Comparison of ENCODE assay signal across 20 cellular contexts in the genomic region with DNA sequence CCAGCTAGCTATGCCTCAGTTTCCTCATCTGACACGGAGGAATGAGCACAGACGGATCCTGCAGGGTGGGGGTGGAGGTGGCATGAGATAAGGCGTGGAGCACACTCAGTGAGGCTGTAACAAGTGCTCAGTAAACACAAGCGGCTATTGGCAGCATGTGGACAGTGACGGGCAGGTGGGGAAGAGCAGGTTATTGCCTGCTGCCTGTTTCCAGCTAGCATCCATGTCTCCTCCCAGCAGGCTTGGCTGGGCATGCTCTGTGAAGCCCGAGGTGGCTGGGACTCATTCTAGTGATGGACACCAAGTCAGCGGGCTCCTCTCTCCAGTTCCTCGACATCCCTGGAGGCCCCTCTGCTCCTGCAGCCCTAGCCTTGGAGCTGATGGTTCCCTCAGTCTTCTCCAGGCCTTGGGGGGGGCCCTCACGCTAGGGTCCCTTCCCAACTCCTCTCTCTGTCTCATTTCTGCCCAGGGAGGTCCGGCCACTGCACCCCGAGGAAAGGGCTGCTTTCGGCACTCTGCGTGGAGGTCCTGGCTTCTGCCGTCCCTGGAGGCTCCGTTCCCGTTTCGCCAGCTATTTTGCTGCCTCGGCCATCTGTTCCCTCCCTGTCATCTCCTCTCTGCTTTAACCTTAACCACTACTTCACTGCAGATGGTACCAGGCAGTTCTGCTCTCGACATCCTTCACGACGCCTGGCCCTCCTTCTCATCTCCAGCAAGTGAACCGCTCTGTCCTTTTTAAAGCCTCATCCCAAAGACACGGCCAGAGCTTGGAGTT. TPM values are rescaled to one million over a fixed set of nuclear protein-coding genes. Genes with fewer than 3 reads are reported as not detected.
A peak's percentile ranks its signal among the peaks of the same experiment; 100 is the strongest.
DNase-seq lines count a peak whose midpoint lies in the region; ATAC-seq, FAIRE-seq and TF ChIP-seq lines count a peak whose summit lies in the region.
"Had no signal": no experiment of that assay in that cellular context is flagged by ENCODE, and none has a peak within 500 bp of the region (broad histone marks: within the 10 kb centered on the region; RNA-seq: fewer than 3 reads in every experiment).

No MANE protein-coding gene starts in this region.

- H3K79me2 ChIP-seq in K562 (ENCODE audit: control insufficient read depth, insufficient read depth, low read length) (no peaks in the 10 kb centered on the region), MM.1S (ENCODE audit: low read length) (no peaks in the 10 kb centered on the region)

- no peak overlapping the region for H2AFZ ChIP-seq in K562 (ENCODE audit: low read depth, low read length)
- H2AFZ ChIP-seq in MM.1S (ENCODE audit: low read length) = no peak overlapping the region
- H2AFZ ChIP-seq: GM23338 had no signal

- 0 out of 4 replicates have a peak overlapping the region, but pooled peaks of 1 of the 2 experiments have one; percentile 17 for H3K9ac ChIP-seq in K562 (ENCODE audit: insufficient read depth in 1 of 2, low read depth in 2 of 2, low read length in 2 of 2)
- no peak overlapping the region for H3K9ac ChIP-seq in MM.1S (ENCODE audit: low read length)

- no peaks in the 10 kb centered on the region for H3K9me1 ChIP-seq in K562 (ENCODE audit: control insufficient read depth, insufficient read depth, low read length)

- POLR2A ChIA-PET in K562 (lab: Yijun Ruan, JAX) = interaction anchor here (0.6 to 1.2 kb wide), 3 partner anchors 10 to 137 kb away, joined by 3 to 4 read pairs (median 3); no protein-coding TSS in a partner anchor

- no peaks in the 10 kb centered on the region for H3K36me3 ChIP-seq in K562 (ENCODE audit: control insufficient read depth, insufficient read depth, low read length)
- H3K36me3 ChIP-seq in MM.1S (replicated peaks; ENCODE audit: insufficient read depth, low read length) = no peaks in the 10 kb centered on the region
- H3K36me3 ChIP-seq: MG63, spleen had no signal

- no peaks in the 10 kb centered on the region for H3K9me3 Mint-ChIP-seq in activated T-cell treated with anti-CD3 and anti-CD28 coated beads, Interleukin-2, amount 50 U/mL, for 24 hours
- H3K9me3 Mint-ChIP-seq: GM23338 had no signal

- H3K4me3 ChIP-seq in LNCaP clone FGC (ENCODE audit: low read depth, low read length) (no peak overlapping the region), K562 (no peak overlapping the region), MM.1S (ENCODE audit: low read length) (no peak overlapping the region)
- H3K4me3 ChIP-seq: GM23338, MG63, spleen had no signal

- TF ChIP-seq EP300 in K562 (IDR thresholded peaks at IDR 0.05; ENCODE audit: low read length) = no peak

- no peak overlapping the region for H3K27ac Mint-ChIP-seq in activated T-cell treated with anti-CD3 and anti-CD28 coated beads, Interleukin-2, amount 50 U/mL, for 24 hours
- H3K27ac Mint-ChIP-seq: activated naive CD4-positive, alpha-beta T cell treated with anti-CD3 and anti-CD28 coated beads, Interleukin-2, amount 10 ng/mL, durations not matched to agents 7 days and 5 days; B cell; GM23338 had no signal

- H3K27me3 ChIP-seq in K562 (ENCODE audit: control insufficient read depth in 2 of 2, insufficient read depth in 2 of 2, low read length in 2 of 2) (peaks cover 31 to 79% of the 10 kb centered on the region in 2 experiments), MM.1S (replicated peaks; ENCODE audit: insufficient read depth, low read length) (peaks cover 91% of the 10 kb centered on the region)
- H3K27me3 ChIP-seq: MG63 had no signal

- peak; percentile 69 for DNase-seq in LNCaP clone FGC (ENCODE audit: low read depth)
- DNase-seq in NCI-H510A (lab: John Stamatoyannopoulos, UW) = peak; percentile 67
- no peak for DNase-seq in K562 (ENCODE audit: extremely low read depth in 1 of 4, low spot score in 3 of 4)
- peak; percentile 56 for DNase-seq in retina
- no peak for DNase-seq in MM.1S
- no peak for DNase-seq in activated T-cell treated with anti-CD3 and anti-CD28 coated beads, Interleukin-2, amount 50 U/mL, for 24 hours
- DNase-seq: activated CD4-positive, alpha-beta T cell treated with anti-CD3 and anti-CD28 coated beads, Interleukin-2, amount 50 U/mL, for 4 hours; activated naive CD4-positive, alpha-beta T cell treated with anti-CD3 and anti-CD28 coated beads, Interleukin-2, amount 10 ng/mL, durations not matched to agents 7 days and 5 days; activated T-cell treated with anti-CD3 and anti-CD28 coated beads, Interleukin-2, amount 50 U/mL, for 1 hour; cortex of kidney; kidney glomerular epithelial cell; MG63; Right ventricle myocardium superior; spleen; stimulated activated CD8-positive, alpha-beta memory T cell treated with anti-CD3 and anti-CD28 coated beads, Interleukin-4, amount 100 ng/mL, for 48 hours; T-helper 1 cell had no signal

- BruUV-seq in K562 (replicated peaks; lab: Mats Ljungman, UMichigan) = no TSS peak

- no peak overlapping the region for H3K27ac ChIP-seq in K562 (ENCODE audit: extremely low read depth, low read depth, low read length)
- H3K27ac ChIP-seq in MM.1S (ENCODE audit: low read length) = no peak overlapping the region
- H3K27ac ChIP-seq: spleen had no signal

- H3K9me3 ChIP-seq in K562 (replicated peaks; ENCODE audit: control insufficient read depth, insufficient read depth, low read depth, low read length) (no peaks in the 10 kb centered on the region), MM.1S (replicated peaks; ENCODE audit: insufficient read depth, low read length) (no peaks in the 10 kb centered on the region)
- H3K9me3 ChIP-seq: MG63, spleen had no signal

- in situ Hi-C loops in K562 (cut with MboI) = no loop called here

- FAIRE-seq in K562 (lab: Jason Lieb, UNC) = no peak

- peaks cover 0 to 11% of the 10 kb centered on the region in 2 experiments; a peak in 2 of 5 replicates for H3K4me1 ChIP-seq in K562 (replicated peaks in 1 of 2; ENCODE audit: control insufficient read depth in 2 of 2, insufficient read depth in 2 of 2, low read length in 2 of 2)
- peaks cover 15% of the 10 kb centered on the region for H3K4me1 ChIP-seq in MM.1S (ENCODE audit: low read length)

- no peaks in the 10 kb centered on the region for H3K9me2 ChIP-seq in MM.1S (replicated peaks; ENCODE audit: insufficient read depth, low read length)

- ATAC-seq in K562 (no peak), GM19467 (IDR thresholded peaks at IDR 0.05; ENCODE audit: unreplicated experiment) (no peak)
- ATAC-seq: GM23338 had no signal

- H3K4me2 ChIP-seq in K562 (ENCODE audit: insufficient read depth, low read length) (no peak overlapping the region), MM.1S (ENCODE audit: low read depth, low read length) (no peak overlapping the region)
- H3K4me2 ChIP-seq: GM23338 had no signal

- CTCF ChIA-PET in K562 (lab: Yijun Ruan, JAX; ENCODE audit: low intra/inter-chr PET ratio) = no interaction called here

- no peaks in the 10 kb centered on the region for H3K36me3 Mint-ChIP-seq in activated T-cell treated with anti-CD3 and anti-CD28 coated beads, Interleukin-2, amount 50 U/mL, for 24 hours (ENCODE audit: low read depth)
- H3K36me3 Mint-ChIP-seq: activated naive CD4-positive, alpha-beta T cell treated with anti-CD3 and anti-CD28 coated beads, Interleukin-2, amount 10 ng/mL, durations not matched to agents 7 days and 5 days had no signal

- TF ChIP-seq CTCF in LNCaP clone FGC (IDR thresholded peaks at IDR 0.05; ENCODE audit: control insufficient read depth, extremely low read depth, insufficient read depth) (no peak), K562 (IDR thresholded peaks at IDR 0.05 in 2 of 3, conservative IDR thresholded peaks at IDR 0.05 in 1 of 3; ENCODE audit: insufficient read depth in 2 of 3, low read depth in 1 of 3, low read length in 3 of 3) (no peak), MM.1S (IDR thresholded peaks at IDR 0.05; ENCODE audit: low read length) (no peak)

- WGBS in K562 (ENCODE audit: insufficient coverage, low coverage, missing lambda C conversion rate) = 0% methylated on average over 22 of the region's 23 CpGs

- H3K27me3 Mint-ChIP-seq in activated T-cell treated with anti-CD3 and anti-CD28 coated beads, Interleukin-2, amount 50 U/mL, for 24 hours = peaks cover 24% of the 10 kb centered on the region

- no peak overlapping the region for H3K4me3 Mint-ChIP-seq in activated T-cell treated with anti-CD3 and anti-CD28 coated beads, Interleukin-2, amount 50 U/mL, for 24 hours
- H3K4me3 Mint-ChIP-seq: activated naive CD4-positive, alpha-beta T cell treated with anti-CD3 and anti-CD28 coated beads, Interleukin-2, amount 10 ng/mL, durations not matched to agents 7 days and 5 days; B cell; GM23338 had no signal

- H3F3A ChIP-seq in MM.1S (ENCODE audit: insufficient read depth, low read length) = no peaks in the 10 kb centered on the region; the same call in 1 of the 2 replicates

- peaks cover 6% of the 10 kb centered on the region for H3K4me1 Mint-ChIP-seq in activated T-cell treated with anti-CD3 and anti-CD28 coated beads, Interleukin-2, amount 50 U/mL, for 24 hours (ENCODE audit: low read depth)

- H4K20me1 ChIP-seq in K562 (replicated peaks; ENCODE audit: control insufficient read depth, insufficient read depth, low read length) = peaks cover 8% of the 10 kb centered on the region; the same call in 1 of the 2 replicates
- no peaks in the 10 kb centered on the region for H4K20me1 ChIP-seq in MM.1S (ENCODE audit: insufficient read depth, low read length)

- TF ChIP-seq RAD21 in K562 (CRISPR knock-in tag; conservative IDR thresholded peaks at IDR 0.05 in 1 of 2, IDR thresholded peaks at IDR 0.05 in 1 of 2) = no peak

- TF ChIP-seq POLR2A in K562 (conservative IDR thresholded peaks at IDR 0.05) = no peak

- intact Hi-C loops in K562 (cut with micrococcal nuclease) = no loop called here

RNA-seq across cellular contexts. Expression of a gene that starts 6.2 kb away (rescaled TPM):
- 0.30 TPM in 1 of 2 replicates, not detected in the other for total RNA-seq in K562 (2011; cell fraction: chromatin; rRNA removed; ENCODE audit: low replicate concordance)
- 0.13 and 0.50 TPM in 2 replicates for total RNA-seq in K562 (2011; cell fraction: nucleolus; rRNA removed)
- total RNA-seq in K562 (2011; cell fraction: nucleoplasm; rRNA removed) = 0.07 TPM in 1 of 2 replicates, not detected in the other
- total RNA-seq in K562 (2014; rRNA removed) (0.05 and 0.12 TPM in 2 replicates), K562 (2014; rRNA removed; fragmentation: Illumina TruSeq; extraction: Trizol) (not detected in 2 replicates), K562 (2015; rRNA removed; fragmentation: Illumina TruSeq; extraction: Trizol) (0.04 TPM in 2 replicates), K562 (2021) (0.04 and 0.07 TPM in 2 replicates)
- polyA plus RNA-seq in K562 (2011; rRNA removed) (0.06 and 0.58 TPM in 2 replicates), K562 (2014; fragmentation: Illumina TruSeq; extraction: Trizol) (not detected in 2 replicates), K562 (2014; fragmentation: Nextera tagmentation; extraction: Ambion mirVana) (not detected), K562 (2014; rRNA removed) (not detected in 2 replicates)
- polyA plus RNA-seq in K562 (2011; cell fraction: cytosol; rRNA removed) = 0.25 and 0.58 TPM in 2 replicates
- 0.09 and 0.24 TPM in 2 replicates for polyA plus RNA-seq in K562 (2011; cell fraction: nucleus; rRNA removed)
- 0.06 and 0.08 TPM in 2 replicates for polyA plus RNA-seq in K562 (2012)
- polyA minus RNA-seq in K562 (2011; rRNA and poly(A)+ RNA removed) = 0.27 TPM in 1 of 2 replicates, not detected in the other
- polyA minus RNA-seq in K562 (2011; cell fraction: cytosol; rRNA and poly(A)+ RNA removed) = 0.82 TPM in 1 of 2 replicates, not detected in the other
- 0.13 and 0.33 TPM in 2 replicates for polyA minus RNA-seq in K562 (2011; cell fraction: nucleus; rRNA and poly(A)+ RNA removed)
- total RNA-seq: OCI-LY7 had no signal
- polyA plus RNA-seq: GM23338 had no signal

RNA-seq across cellular contexts. Expression of a gene that starts 11.1 kb away (rescaled TPM):
- total RNA-seq in K562 (2011; cell fraction: chromatin; rRNA removed; ENCODE audit: low replicate concordance) = 67.2 and 189 TPM in 2 replicates
- total RNA-seq in K562 (2011; cell fraction: nucleolus; rRNA removed) = 122 and 130 TPM in 2 replicates
- 90.6 and 92.5 TPM in 2 replicates for total RNA-seq in K562 (2011; cell fraction: nucleoplasm; rRNA removed)
- total RNA-seq in K562 (2014; rRNA removed) (30.9 and 34.7 TPM in 2 replicates), K562 (2014; rRNA removed; fragmentation: Illumina TruSeq; extraction: Trizol) (19.3 and 19.7 TPM in 2 replicates), K562 (2015; rRNA removed; fragmentation: Illumina TruSeq; extraction: Trizol) (17.7 and 19.7 TPM in 2 replicates), K562 (2021) (33.0 and 40.6 TPM in 2 replicates)
- polyA plus RNA-seq in K562 (2011; rRNA removed) (20.2 and 39.1 TPM in 2 replicates), K562 (2014; fragmentation: Illumina TruSeq; extraction: Trizol) (28.7 and 31.0 TPM in 2 replicates), K562 (2014; fragmentation: Nextera tagmentation; extraction: Ambion mirVana) (under 1 TPM; 0.42 to 0.94 TPM), K562 (2014; rRNA removed) (30.1 and 30.5 TPM in 2 replicates)
- polyA plus RNA-seq in K562 (2011; cell fraction: cytosol; rRNA removed) = 35.7 and 48.3 TPM in 2 replicates
- 121 and 164 TPM in 2 replicates for polyA plus RNA-seq in K562 (2011; cell fraction: nucleus; rRNA removed)
- polyA plus RNA-seq in K562 (2012) = 23.5 and 23.7 TPM in 2 replicates
- polyA minus RNA-seq in K562 (2011; rRNA and poly(A)+ RNA removed) = 17.2 and 19.4 TPM in 2 replicates
- 27.1 and 28.2 TPM in 2 replicates for polyA minus RNA-seq in K562 (2011; cell fraction: cytosol; rRNA and poly(A)+ RNA removed)
- 30.3 and 42.9 TPM in 2 replicates for polyA minus RNA-seq in K562 (2011; cell fraction: nucleus; rRNA and poly(A)+ RNA removed)

RNA-seq across cellular contexts. Expression of a gene that starts 22.9 kb away (rescaled TPM):
- 1.6 and 4.6 TPM in 2 replicates for total RNA-seq in K562 (2011; cell fraction: chromatin; rRNA removed; ENCODE audit: low replicate concordance)
- 6.6 and 9.8 TPM in 2 replicates for total RNA-seq in K562 (2011; cell fraction: nucleolus; rRNA removed)
- 0.69 and 4.2 TPM in 2 replicates for total RNA-seq in K562 (2011; cell fraction: nucleoplasm; rRNA removed)
- 21.6 and 23.7 TPM in 2 replicates for total RNA-seq in K562 (2014; rRNA removed)
- total RNA-seq in K562 (2014; rRNA removed; fragmentation: Illumina TruSeq; extraction: Trizol) = 9.7 and 12.2 TPM in 2 replicates
- total RNA-seq in K562 (2015; rRNA removed; fragmentation: Illumina TruSeq; extraction: Trizol) = 12.2 and 14.1 TPM in 2 replicates
- 15.6 and 21.1 TPM in 2 replicates for total RNA-seq in K562 (2021)
- polyA plus RNA-seq in K562 (2011; rRNA removed) = 14.1 and 17.1 TPM in 2 replicates
- polyA plus RNA-seq in K562 (2011; cell fraction: cytosol; rRNA removed) = 17.7 and 39.3 TPM in 2 replicates
- polyA plus RNA-seq in K562 (2011; cell fraction: nucleus; rRNA removed) = 5.4 and 6.8 TPM in 2 replicates
- 14.6 and 22.6 TPM in 2 replicates for polyA plus RNA-seq in K562 (2012)
- polyA plus RNA-seq in K562 (2014; fragmentation: Illumina TruSeq; extraction: Trizol) = 14.1 and 18.2 TPM in 2 replicates
- 1 to 10 TPM; 3.0 to 3.6 TPM for polyA plus RNA-seq in K562 (2014; fragmentation: Nextera tagmentation; extraction: Ambion mirVana)
- polyA plus RNA-seq in K562 (2014; rRNA removed) = 19.7 and 23.4 TPM in 2 replicates
- 6.3 and 8.5 TPM in 2 replicates for polyA minus RNA-seq in K562 (2011; rRNA and poly(A)+ RNA removed)
- polyA minus RNA-seq in K562 (2011; cell fraction: cytosol; rRNA and poly(A)+ RNA removed) = 7.6 and 8.9 TPM in 2 replicates
- polyA minus RNA-seq in K562 (2011; cell fraction: nucleus; rRNA and poly(A)+ RNA removed) = 1.1 and 1.6 TPM in 2 replicates

RNA-seq across cellular contexts. Expression of a gene that starts 36.0 kb away (rescaled TPM):
- 2.6 and 5.4 TPM in 2 replicates for total RNA-seq in K562 (2011; cell fraction: chromatin; rRNA removed; ENCODE audit: low replicate concordance)
- 4.3 and 6.5 TPM in 2 replicates for total RNA-seq in K562 (2011; cell fraction: nucleolus; rRNA removed)
- 2.3 and 2.4 TPM in 2 replicates for total RNA-seq in K562 (2011; cell fraction: nucleoplasm; rRNA removed)
- total RNA-seq in K562 (2014; rRNA removed) (1.9 and 2.8 TPM in 2 replicates), K562 (2014; rRNA removed; fragmentation: Illumina TruSeq; extraction: Trizol) (0.13 and 0.18 TPM in 2 replicates), K562 (2015; rRNA removed; fragmentation: Illumina TruSeq; extraction: Trizol) (0.18 and 0.41 TPM in 2 replicates), K562 (2021) (2.3 and 2.5 TPM in 2 replicates)
- polyA plus RNA-seq in K562 (2011; rRNA removed) (0.53 and 0.64 TPM in 2 replicates), K562 (2014; fragmentation: Illumina TruSeq; extraction: Trizol) (0.12 and 0.35 TPM in 2 replicates), K562 (2014; fragmentation: Nextera tagmentation; extraction: Ambion mirVana) (under 1 TPM; 0.01 to 0.03 TPM), K562 (2014; rRNA removed) (1.4 and 2.3 TPM in 2 replicates)
- 0.93 and 4.2 TPM in 2 replicates for polyA plus RNA-seq in K562 (2011; cell fraction: cytosol; rRNA removed)
- 2.7 and 7.9 TPM in 2 replicates for polyA plus RNA-seq in K562 (2011; cell fraction: nucleus; rRNA removed)
- polyA plus RNA-seq in K562 (2012) = 0.80 and 0.95 TPM in 2 replicates
- polyA minus RNA-seq in K562 (2011; rRNA and poly(A)+ RNA removed) = 0.21 and 0.46 TPM in 2 replicates
- polyA minus RNA-seq in K562 (2011; cell fraction: cytosol; rRNA and poly(A)+ RNA removed) = 1.5 and 2.1 TPM in 2 replicates
- polyA minus RNA-seq in K562 (2011; cell fraction: nucleus; rRNA and poly(A)+ RNA removed) = 2.6 and 2.7 TPM in 2 replicates

Comparison
In these comparisons a context has a peak if more than half of its experiments do, and no peak if none do; other contexts are left out.
1. DNase-seq: peak in LNCaP clone FGC (single experiment), NCI-H510A (single experiment) and retina (single experiment); none in K562 (0 of 4), MM.1S (single experiment) and activated T-cell treated with anti-CD3 and anti-CD28 coated beads, Interleukin-2, amount 50 U/mL, for 24 hours (single experiment).